21 cellular contexts compared by ENCODE assay signal in the genomic region with DNA sequence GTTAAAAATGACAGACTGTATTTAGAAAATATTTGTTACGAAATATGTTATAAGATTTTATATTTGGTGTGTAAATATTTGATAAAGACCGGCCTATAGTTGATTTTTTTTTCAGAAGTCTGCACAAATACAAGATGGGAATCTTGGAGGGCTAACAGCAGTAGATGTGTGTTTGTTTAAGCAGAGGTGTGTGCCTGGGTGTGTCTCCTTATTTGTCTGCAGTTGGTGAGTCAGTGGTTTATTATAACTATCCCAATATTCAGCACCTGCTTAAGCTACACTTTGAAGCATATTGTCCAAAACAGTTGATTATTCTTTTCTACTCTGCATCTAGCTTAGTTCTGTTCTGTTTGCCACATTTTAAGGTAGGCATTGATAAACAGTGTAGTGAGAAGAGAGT. TPM values are rescaled to one million over a fixed set of nuclear protein-coding genes. Genes with fewer than 3 reads are reported as not detected.
DNase-seq lines count a peak whose midpoint lies in the region; ATAC-seq and TF ChIP-seq lines count a peak whose summit lies in the region.
"Had no signal": no experiment of that assay in that cellular context is flagged by ENCODE, and none has a peak within 500 bp of the region (broad histone marks: within the 10 kb centered on the region; RNA-seq: fewer than 3 reads in every experiment).

No MANE protein-coding gene starts in this region.

- no peaks in the 10 kb centered on the region for H3K27me3 Mint-ChIP-seq in nephron progenitor cell (ENCODE audit: low read depth, poor library complexity)
- H3K27me3 Mint-ChIP-seq: activated CD4-positive, alpha-beta T cell treated with anti-CD3 and anti-CD28 coated beads, Interleukin-2, amount 10 ng/mL, durations not matched to agents 7 days and 5 days; activated naive CD4-positive, alpha-beta T cell treated with anti-CD3 and anti-CD28 coated beads, Interleukin-2, amount 50 U/mL, for 24 hours; stimulated activated memory B cell treated with anti-CD40 and anti-IgM and Interleukin-4, amounts not matched to agents 10 μg/mL and 1 μg/mL and 100 μg/mL, for 72 hours; T-cell had no signal

- POLR2A ChIA-PET in HEK293 (lab: Yijun Ruan, JAX): interaction anchor here (5.0 kb wide), 1 partner anchor 12 kb away, joined by 29 read pairs; the partner anchor contains the start of gene GLCE

- H3K4me3 Mint-ChIP-seq in nephron progenitor cell: no peak overlapping the region
- H3K4me3 Mint-ChIP-seq: activated CD4-positive, alpha-beta T cell treated with anti-CD3 and anti-CD28 coated beads, Interleukin-2, amount 10 ng/mL, durations not matched to agents 7 days and 5 days; activated naive CD4-positive, alpha-beta T cell treated with anti-CD3 and anti-CD28 coated beads, Interleukin-2, amount 50 U/mL, for 24 hours; stimulated activated memory B cell treated with anti-CD40 and anti-IgM and Interleukin-4, amounts not matched to agents 10 μg/mL and 1 μg/mL and 100 μg/mL, for 72 hours; T-cell; WTC11 had no signal

- H3K9me3 ChIP-seq in HEK293 (ENCODE audit: control insufficient read depth, insufficient read depth, low read depth, low read length): no peaks in the 10 kb centered on the region
- no peaks in the 10 kb centered on the region for H3K9me3 ChIP-seq in colonic mucosa
- H3K9me3 ChIP-seq: upper lobe of left lung had no signal

- H3K27ac Mint-ChIP-seq in nephron progenitor cell: no peak overlapping the region
- H3K27ac Mint-ChIP-seq: activated CD4-positive, alpha-beta T cell treated with anti-CD3 and anti-CD28 coated beads, Interleukin-2, amount 10 ng/mL, durations not matched to agents 7 days and 5 days; activated naive CD4-positive, alpha-beta T cell treated with anti-CD3 and anti-CD28 coated beads, Interleukin-2, amount 50 U/mL, for 24 hours; stimulated activated memory B cell treated with anti-CD40 and anti-IgM and Interleukin-4, amounts not matched to agents 10 μg/mL and 1 μg/mL and 100 μg/mL, for 72 hours; T-cell; WTC11 had no signal

- peak; percentile 51 for DNase-seq in NCI-H69 (lab: John Stamatoyannopoulos, UW)
- peak; percentile 66 for DNase-seq in colonic mucosa
- DNase-seq in renal cortical epithelial cell (ENCODE audit: low read depth): peak; percentile 16
- DNase-seq in nephron progenitor cell: no peak
- DNase-seq: activated CD4-positive, alpha-beta T cell treated with anti-CD3 and anti-CD28 coated beads, Interleukin-2, amount 10 ng/mL, durations not matched to agents 7 days and 5 days; amniotic stem cell; brain microvascular endothelial cell; hippocampal formation; Karpas-422; mammary epithelial cell; NCI-H1436 treated with DMSO at 0.1 percent for 48 hours; NCI-H510A; substantia nigra; T-cell; upper lobe of left lung had no signal

- H3K27me3 ChIP-seq in colonic mucosa: no peaks in the 10 kb centered on the region
- H3K27me3 ChIP-seq: brain microvascular endothelial cell, upper lobe of left lung had no signal

- H3K9me3 Mint-ChIP-seq in nephron progenitor cell: no peaks in the 10 kb centered on the region
- H3K9me3 Mint-ChIP-seq: activated CD4-positive, alpha-beta T cell treated with anti-CD3 and anti-CD28 coated beads, Interleukin-2, amount 10 ng/mL, durations not matched to agents 7 days and 5 days; activated naive CD4-positive, alpha-beta T cell treated with anti-CD3 and anti-CD28 coated beads, Interleukin-2, amount 50 U/mL, for 24 hours; stimulated activated memory B cell treated with anti-CD40 and anti-IgM and Interleukin-4, amounts not matched to agents 10 μg/mL and 1 μg/mL and 100 μg/mL, for 72 hours; T-cell; WTC11 had no signal

- ATAC-seq in GM21515 (IDR thresholded peaks at IDR 0.05; ENCODE audit: unreplicated experiment) (no peak), HG02981 (IDR thresholded peaks at IDR 0.05; ENCODE audit: unreplicated experiment) (no peak)
- ATAC-seq: stimulated activated memory B cell treated with anti-CD40 and anti-IgM and Interleukin-4, amounts not matched to agents 10 μg/mL and 1 μg/mL and 100 μg/mL, for 72 hours; T-cell; WTC11 had no signal

- H3K4me1 Mint-ChIP-seq in nephron progenitor cell: no peaks in the 10 kb centered on the region
- H3K4me1 Mint-ChIP-seq: activated CD4-positive, alpha-beta T cell treated with anti-CD3 and anti-CD28 coated beads, Interleukin-2, amount 10 ng/mL, durations not matched to agents 7 days and 5 days; activated naive CD4-positive, alpha-beta T cell treated with anti-CD3 and anti-CD28 coated beads, Interleukin-2, amount 50 U/mL, for 24 hours; stimulated activated memory B cell treated with anti-CD40 and anti-IgM and Interleukin-4, amounts not matched to agents 10 μg/mL and 1 μg/mL and 100 μg/mL, for 72 hours had no signal

- H3K36me3 ChIP-seq in HEK293 (ENCODE audit: control insufficient read depth in 2 of 2, insufficient read depth in 1 of 2, low read length in 2 of 2) (no peaks in the 10 kb centered on the region), colonic mucosa (no peaks in the 10 kb centered on the region)
- H3K36me3 ChIP-seq: brain microvascular endothelial cell, upper lobe of left lung had no signal

- CTCF ChIA-PET in HEK293 (lab: Yijun Ruan, JAX): interaction anchor here (0.7 to 1.7 kb wide), 5 partner anchors 10 to 114 kb away, joined by 3 to 7 read pairs (median 4); no protein-coding TSS in a partner anchor

- peaks cover 3% of the 10 kb centered on the region for H3K36me3 Mint-ChIP-seq in nephron progenitor cell (ENCODE audit: low read depth)
- H3K36me3 Mint-ChIP-seq: stimulated activated memory B cell treated with anti-CD40 and anti-IgM and Interleukin-4, amounts not matched to agents 10 μg/mL and 1 μg/mL and 100 μg/mL, for 72 hours; WTC11 had no signal

- no peak overlapping the region for H3K27ac ChIP-seq in HEK293 (ENCODE audit: extremely low read depth, low read depth, low read length)
- H3K27ac ChIP-seq in colonic mucosa: peak overlapping the region; percentile 34
- H3K27ac ChIP-seq: brain microvascular endothelial cell, upper lobe of left lung had no signal

- no peak overlapping the region for H3K4me3 ChIP-seq in HEK293 (ENCODE audit: low read depth, low read length)
- H3K4me3 ChIP-seq in colonic mucosa: no peak overlapping the region
- H3K4me3 ChIP-seq: upper lobe of left lung had no signal

- H3K4me1 ChIP-seq in HEK293 (ENCODE audit: control insufficient read depth, insufficient read depth, low read length): peaks cover 22% of the 10 kb centered on the region
- no peaks in the 10 kb centered on the region for H3K4me1 ChIP-seq in colonic mucosa

- no peak for TF ChIP-seq CTCF in HEK293 (tag by site-specific recombination; IDR thresholded peaks at IDR 0.05)
- no peak for TF ChIP-seq CTCF in colonic mucosa (IDR thresholded peaks at IDR 0.05)
- no peak for TF ChIP-seq CTCF in nephron progenitor cell (IDR thresholded peaks at IDR 0.05)

- intact Hi-C loops in colonic mucosa (cut with DNase I): no loop called here

- peak overlapping the region in 1 of 2 donors; percentile 61 for H3K9ac ChIP-seq in colonic mucosa (ENCODE audit: low read depth in 2 of 2, low read length in 2 of 2)

TF ChIP-seq in HEK293, 187 proteins besides CTCF, POLR2A, EP300 and RAD21:
- TF ChIP-seq KLF10 (tag by site-specific recombination; IDR thresholded peaks at IDR 0.05) (peak; percentile 95), ZNF10 (tag by site-specific recombination; IDR thresholded peaks at IDR 0.05) (peak; percentile 83), KLF1 (tag by site-specific recombination; IDR thresholded peaks at IDR 0.05) (peak; percentile 93), ZBTB20 (tag by site-specific recombination; IDR thresholded peaks at IDR 0.05) (no peak)

RNA-seq across cellular contexts. Expression of gene GLCE, which starts 12.4 kb away (rescaled TPM):
- total RNA-seq in colonic mucosa: 10 to 100 TPM; 28.0 to 61.1 TPM
- total RNA-seq in renal cortical epithelial cell: 15.9 and 23.8 TPM in 2 replicates
